Comparison of ENCODE assay signal across 16 cellular contexts in the genomic region with DNA sequence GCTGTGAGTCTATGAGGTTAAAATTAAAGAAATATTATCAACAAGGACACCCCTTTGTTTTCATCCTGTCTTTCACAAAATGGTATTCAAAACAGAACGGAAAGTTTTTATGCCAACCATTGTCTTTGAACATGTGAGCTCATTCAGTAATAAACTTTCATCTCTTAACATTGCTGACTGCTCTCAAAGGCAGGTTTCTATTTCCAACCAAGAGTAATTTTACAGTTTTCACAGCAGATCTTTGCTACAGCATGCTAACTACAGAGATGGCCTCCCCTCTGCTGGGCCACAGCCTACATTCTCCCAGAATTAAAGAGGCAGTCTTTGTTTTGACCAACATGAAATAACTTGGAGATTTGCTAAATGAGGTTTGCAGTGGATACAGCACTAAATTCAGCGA.
DNase-seq lines count a peak whose midpoint lies in the region; ATAC-seq and TF ChIP-seq lines count a peak whose summit lies in the region.
"Had no signal": no experiment of that assay in that cellular context is flagged by ENCODE, and none has a peak within 500 bp of the region (broad histone marks: within the 10 kb centered on the region; RNA-seq: fewer than 3 reads in every experiment).

No MANE protein-coding gene starts in this region.

- peaks cover 7% of the 10 kb centered on the region for H3K4me1 Mint-ChIP-seq in MCF 10A (ENCODE audit: insufficient read depth, unreplicated experiment)
- H3K4me1 Mint-ChIP-seq: B cell had no signal

- peaks cover 10% of the 10 kb centered on the region for H3K4me1 ChIP-seq in Loucy (ENCODE audit: insufficient read depth, low read length, poor library complexity, severe bottlenecking)
- H3K4me1 ChIP-seq: A549; BLaER1 treated with 17β-estradiol and CSF1 and Interleukin-3, amounts not matched to agents 10 nM and 100 nM had no signal

- no peaks in the 10 kb centered on the region for H3K9me3 Mint-ChIP-seq in MCF 10A (ENCODE audit: unreplicated experiment)

- H3K27me3 ChIP-seq in Loucy (ENCODE audit: insufficient read depth, low read length, poor library complexity, severe bottlenecking): no peaks in the 10 kb centered on the region
- H3K27me3 ChIP-seq: BLaER1 treated with 17β-estradiol and CSF1 and Interleukin-3, amounts not matched to agents 10 nM and 100 nM had no signal

- no peak overlapping the region for H3K4me3 Mint-ChIP-seq in MCF 10A (ENCODE audit: unreplicated experiment)
- H3K4me3 Mint-ChIP-seq: B cell; CD4-positive, alpha-beta T cell; CD8-positive, alpha-beta T cell had no signal

- H2AFZ ChIP-seq in Loucy (ENCODE audit: low read length): peak overlapping the region; percentile 52

- no peaks in the 10 kb centered on the region for H3K9me2 ChIP-seq in Loucy (replicated peaks; ENCODE audit: low read depth, low read length)

- DNase-seq in COLO829 (ENCODE audit: low spot score): peak; percentile 1
- DNase-seq in RPMI8226: peak; percentile 3
- no peak for DNase-seq in MCF 10A (ENCODE audit: unreplicated experiment)
- no peak for DNase-seq in epidermal melanocyte (ENCODE audit: insufficient read length, low spot score)
- DNase-seq: AML-193; Calu3; CD4-positive, alpha-beta T cell; CD8-positive, alpha-beta T cell; COR-L47; DMS79 treated with DMSO at 0.1 percent for 48 hours; GF-D8 had no signal

- H3K9me3 ChIP-seq in Loucy (ENCODE audit: insufficient read depth, low read depth, low read length): no peaks in the 10 kb centered on the region
- H3K9me3 ChIP-seq: A549 had no signal

- H3K79me2 ChIP-seq in Loucy (ENCODE audit: insufficient read depth, low read length): no peaks in the 10 kb centered on the region

- TF ChIP-seq CTCF in Loucy (conservative IDR thresholded peaks at IDR 0.05; ENCODE audit: low read length) (no peak), MCF 10A (IDR thresholded peaks at IDR 0.05; ENCODE audit: unreplicated experiment) (no peak)

- intact Hi-C loops in MCF 10A (cut with micrococcal nuclease): no loop called here

- ATAC-seq in HG03280 (IDR thresholded peaks at IDR 0.05; ENCODE audit: unreplicated experiment): no peak
- ATAC-seq: A549; CD8-positive, alpha-beta T cell had no signal

- CTCF ChIA-PET in MCF 10A (lab: Yijun Ruan, JAX): no interaction called here

- no peaks in the 10 kb centered on the region for H3K36me3 ChIP-seq in Loucy (ENCODE audit: insufficient read depth, low read length)
- H3K36me3 ChIP-seq: BLaER1 treated with 17β-estradiol and CSF1 and Interleukin-3, amounts not matched to agents 10 nM and 100 nM had no signal

- no peaks in the 10 kb centered on the region for H3F3A ChIP-seq in Loucy (ENCODE audit: low read depth)

- no peak overlapping the region for H3K27ac Mint-ChIP-seq in MCF 10A (ENCODE audit: low read depth, unreplicated experiment)
- H3K27ac Mint-ChIP-seq: B cell; CD4-positive, alpha-beta T cell; CD8-positive, alpha-beta T cell had no signal

- BruUV-seq in MCF 10A (replicated peaks; lab: Mats Ljungman, UMichigan): no TSS peak

- no peaks in the 10 kb centered on the region for H3K27me3 Mint-ChIP-seq in MCF 10A (ENCODE audit: insufficient read depth, unreplicated experiment)
- H3K27me3 Mint-ChIP-seq: B cell; CD4-positive, alpha-beta T cell had no signal

- H4K20me1 ChIP-seq in Loucy (ENCODE audit: insufficient read depth, low read length, poor library complexity, severe bottlenecking): no peaks in the 10 kb centered on the region
- H4K20me1 ChIP-seq: BLaER1 treated with 17β-estradiol and CSF1 and Interleukin-3, amounts not matched to agents 10 nM and 100 nM had no signal

- H3K36me3 Mint-ChIP-seq in MCF 10A (ENCODE audit: insufficient read depth, unreplicated experiment): no peaks in the 10 kb centered on the region
- H3K36me3 Mint-ChIP-seq: CD8-positive, alpha-beta T cell had no signal

- H3K4me3 ChIP-seq in Loucy (ENCODE audit: low read length, poor library complexity, severe bottlenecking): no peak overlapping the region
- H3K4me3 ChIP-seq: A549; BLaER1 treated with 17β-estradiol and CSF1 and Interleukin-3, amounts not matched to agents 10 nM and 100 nM had no signal

- POLR2A ChIA-PET in MCF 10A (lab: Yijun Ruan, JAX): no interaction called here

- no peak overlapping the region for H3K4me2 ChIP-seq in Loucy (ENCODE audit: low read depth, low read length, poor library complexity, severe bottlenecking)
- H3K4me2 ChIP-seq: A549; BLaER1 treated with 17β-estradiol and CSF1 and Interleukin-3, amounts not matched to agents 10 nM and 100 nM had no signal

- no peak overlapping the region for H3K9ac ChIP-seq in Loucy (ENCODE audit: low read depth, low read length, poor library complexity, severe bottlenecking)
- H3K9ac ChIP-seq: BLaER1 treated with 17β-estradiol and CSF1 and Interleukin-3, amounts not matched to agents 10 nM and 100 nM had no signal

Comparison
In these comparisons a context has a peak if more than half of its experiments do, and no peak if none do; other contexts are left out.
1. DNase-seq: peak in COLO829 (single experiment) and RPMI8226 (single experiment); none in MCF 10A (single experiment) and epidermal melanocyte (single experiment).